26 cellular contexts compared by ENCODE assay signal in the genomic region with DNA sequence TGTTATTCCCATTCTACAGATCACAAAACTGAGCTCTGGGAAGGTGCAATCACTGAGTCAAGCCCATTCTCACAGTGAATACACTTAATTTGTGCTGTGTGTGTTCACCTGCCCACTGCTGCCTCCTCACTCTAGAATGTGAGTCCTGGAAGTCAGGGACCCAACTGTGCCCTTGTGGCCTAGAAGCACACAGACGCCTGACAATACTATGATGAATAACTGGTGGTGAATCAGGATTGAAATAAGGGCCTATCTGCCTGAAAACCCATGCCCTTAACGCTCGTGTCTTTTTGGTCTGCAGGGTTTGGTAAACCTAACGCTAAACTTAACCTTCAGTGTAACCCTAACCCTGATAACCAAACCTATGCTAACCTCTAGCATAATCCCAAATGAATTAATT.
A peak's percentile ranks its signal among the peaks of the same experiment; 100 is the strongest.
DNase-seq lines count a peak whose midpoint lies in the region; ATAC-seq and TF ChIP-seq lines count a peak whose summit lies in the region.
"Had no signal": no experiment of that assay in that cellular context is flagged by ENCODE, and none has a peak within 500 bp of the region (broad histone marks: within the 10 kb centered on the region; RNA-seq: fewer than 3 reads in every experiment).

No MANE protein-coding gene starts in this region.

- no peaks in the 10 kb centered on the region for H3K4me1 Mint-ChIP-seq in MCF 10A (ENCODE audit: insufficient read depth, unreplicated experiment)
- H3K4me1 Mint-ChIP-seq: activated CD4-positive, alpha-beta T cell treated with anti-CD3 and anti-CD28 coated beads, Interleukin-2, amount 10 ng/mL, durations not matched to agents 24 days and 14 days; CD8-positive, alpha-beta memory T cell had no signal

- intact Hi-C loops in right cardiac atrium (cut with DNase I) = loop anchor here in 1 of 4 donors (5.0 kb wide), 1 partner anchor 77 kb away; no protein-coding TSS in a partner anchor
- intact Hi-C loops in left ventricle myocardium superior (cut with micrococcal nuclease) = no loop called here
- intact Hi-C loops in upper lobe of right lung (cut with DNase I) = no loop called here
- intact Hi-C loops in MCF 10A (cut with micrococcal nuclease) = no loop called here
- intact Hi-C loops in PC-3 (cut with micrococcal nuclease) = no loop called here

- H3K9ac ChIP-seq in iPS-18a (ENCODE audit: low read length) = peak overlapping the region; percentile 2
- no peak overlapping the region for H3K9ac ChIP-seq in neuronal stem cell (ENCODE audit: low read depth, low read length, poor library complexity)
- H3K9ac ChIP-seq in PC-3 (ENCODE audit: low read length) = no peak overlapping the region

- H2BK5ac ChIP-seq in neuronal stem cell (ENCODE audit: low read length) = no peak overlapping the region

- no peak for DNase-seq in right cardiac atrium
- no peak for DNase-seq in left ventricle myocardium superior
- DNase-seq in neuronal stem cell (ENCODE audit: low spot score) = no peak
- no peak for DNase-seq in upper lobe of right lung
- DNase-seq in MCF 10A (ENCODE audit: unreplicated experiment) = no peak
- DNase-seq in retina = no peak
- no peak for DNase-seq in PC-3
- DNase-seq: activated CD4-positive, alpha-beta T cell treated with anti-CD3 and anti-CD28 coated beads, Interleukin-2, amount 10 ng/mL, durations not matched to agents 24 days and 14 days; activated naive CD4-positive, alpha-beta T cell treated with Interleukin-2 at 50 U/mL for 16 hours; activated T-cell treated with anti-CD3 and anti-CD28 coated beads, Interleukin-2, amount 50 U/mL, for 72 hours; AML-193; CD8-positive, alpha-beta memory T cell; colonic mucosa; effector memory CD8-positive, alpha-beta T cell; esophagus squamous epithelium; GDM1; GOT3; mammary epithelial cell; NCI-H1105; NCI-H2029; NCI-H2227 treated with DMSO at 0.1 percent for 48 hours; NCI-H748 treated with DMSO at 0.1 percent for 48 hours; ovary had no signal

- no peaks in the 10 kb centered on the region for H3K79me2 ChIP-seq in PC-3 (ENCODE audit: low read length)

- TF ChIP-seq CTCF in upper lobe of right lung (IDR thresholded peaks at IDR 0.05) = no peak
- TF ChIP-seq CTCF in MCF 10A (IDR thresholded peaks at IDR 0.05; ENCODE audit: unreplicated experiment) = no peak
- TF ChIP-seq CTCF in PC-3 (conservative IDR thresholded peaks at IDR 0.05; ENCODE audit: low read depth, low read length) = no peak

- H2BK12ac ChIP-seq in neuronal stem cell (ENCODE audit: low read length) = no peak overlapping the region

- no peak overlapping the region for H3K14ac ChIP-seq in neuronal stem cell (ENCODE audit: low read length)

- H3K9me2 ChIP-seq in PC-3 (replicated peaks; ENCODE audit: low read length) = no peaks in the 10 kb centered on the region

- no peak overlapping the region for H2BK15ac ChIP-seq in neuronal stem cell (ENCODE audit: low read length)

- H2AFZ ChIP-seq in neuronal stem cell (ENCODE audit: low read length) (peak overlapping the region; percentile 78), PC-3 (ENCODE audit: low read length) (no peak overlapping the region)

- H3K4me3 Mint-ChIP-seq in MCF 10A (ENCODE audit: unreplicated experiment) = no peak overlapping the region
- H3K4me3 Mint-ChIP-seq: activated CD4-positive, alpha-beta T cell treated with anti-CD3 and anti-CD28 coated beads, Interleukin-2, amount 10 ng/mL, durations not matched to agents 24 days and 14 days; activated T-cell treated with anti-CD3 and anti-CD28 coated beads, Interleukin-2, amount 50 U/mL, for 72 hours; effector memory CD8-positive, alpha-beta T cell; T-helper 2 cell treated with Interferon-gamma antibody and Interleukin-4, amounts not matched to agents 5 μg/mL and 100 μg/mL, for 36 hours had no signal

- H3F3A ChIP-seq in PC-3 (ENCODE audit: low read length, unreplicated experiment) = no peaks in the 10 kb centered on the region

- H3K9me3 Mint-ChIP-seq in MCF 10A (ENCODE audit: unreplicated experiment) = no peaks in the 10 kb centered on the region
- H3K9me3 Mint-ChIP-seq: activated CD4-positive, alpha-beta T cell treated with anti-CD3 and anti-CD28 coated beads, Interleukin-2, amount 10 ng/mL, durations not matched to agents 24 days and 14 days; activated T-cell treated with anti-CD3 and anti-CD28 coated beads, Interleukin-2, amount 50 U/mL, for 72 hours; CD8-positive, alpha-beta memory T cell; effector memory CD8-positive, alpha-beta T cell; T-helper 2 cell treated with Interferon-gamma antibody and Interleukin-4, amounts not matched to agents 5 μg/mL and 100 μg/mL, for 36 hours had no signal

- no peak overlapping the region for H3K4me2 ChIP-seq in neuronal stem cell (ENCODE audit: insufficient read depth, low read length, poor library complexity, severe bottlenecking)
- no peak overlapping the region for H3K4me2 ChIP-seq in PC-3 (ENCODE audit: low read length)

- H4K8ac ChIP-seq in neuronal stem cell (ENCODE audit: low read depth, low read length) = no peak overlapping the region

- H3K27ac Mint-ChIP-seq in MCF 10A (ENCODE audit: low read depth, unreplicated experiment) = no peak overlapping the region
- H3K27ac Mint-ChIP-seq: activated CD4-positive, alpha-beta T cell treated with anti-CD3 and anti-CD28 coated beads, Interleukin-2, amount 10 ng/mL, durations not matched to agents 24 days and 14 days; activated T-cell treated with anti-CD3 and anti-CD28 coated beads, Interleukin-2, amount 50 U/mL, for 72 hours; CD8-positive, alpha-beta memory T cell; effector memory CD8-positive, alpha-beta T cell; T-helper 2 cell treated with Interferon-gamma antibody and Interleukin-4, amounts not matched to agents 5 μg/mL and 100 μg/mL, for 36 hours had no signal

- H3K27me3 Mint-ChIP-seq in MCF 10A (ENCODE audit: insufficient read depth, unreplicated experiment) = no peaks in the 10 kb centered on the region
- H3K27me3 Mint-ChIP-seq: activated CD4-positive, alpha-beta T cell treated with anti-CD3 and anti-CD28 coated beads, Interleukin-2, amount 10 ng/mL, durations not matched to agents 24 days and 14 days had no signal

- no peaks in the 10 kb centered on the region for H3K36me3 Mint-ChIP-seq in MCF 10A (ENCODE audit: insufficient read depth, unreplicated experiment)
- H3K36me3 Mint-ChIP-seq: CD8-positive, alpha-beta memory T cell had no signal

- WGBS in right cardiac atrium = 80% methylated on average over 4 of the region's 4 CpGs
- whole genome bisulfite sequencing in neuronal stem cell (ENCODE audit: extremely low coverage in 2 of 2, insufficient read length in 2 of 2, insufficient replicate concordance in 1 of 2), 2 donors = no CpG with 5 or more reads among the region's 4 CpGs

- ATAC-seq in right cardiac atrium (no peak), left ventricle myocardium superior (no peak), upper lobe of right lung (no peak), PC-3 (no peak)
- ATAC-seq: activated T-cell treated with anti-CD3 and anti-CD28 coated beads, Interleukin-2, amount 50 U/mL, for 72 hours; effector memory CD8-positive, alpha-beta T cell had no signal

- no peak overlapping the region for H4K91ac ChIP-seq in neuronal stem cell (ENCODE audit: low read depth, low read length, poor library complexity)

- H3K4me1 ChIP-seq in right cardiac atrium (ENCODE audit: control insufficient read depth, insufficient read depth, low read length) (peaks cover 19% of the 10 kb centered on the region), iPS-18a (ENCODE audit: control insufficient read depth, low read depth, low read length) (peaks cover 35% of the 10 kb centered on the region), neuronal stem cell (ENCODE audit: control insufficient read depth in 2 of 2, insufficient read depth in 1 of 2, low read depth in 1 of 2, low read length in 2 of 2) (peaks cover 28 to 36% of the 10 kb centered on the region in 2 donors), upper lobe of right lung (peaks cover 7% of the 10 kb centered on the region), PC-3 (ENCODE audit: insufficient read depth, low read length) (no peaks in the 10 kb centered on the region)
- H3K4me1 ChIP-seq: colonic mucosa had no signal

- H3K23ac ChIP-seq in neuronal stem cell (ENCODE audit: low read depth, low read length, poor library complexity) = no peak overlapping the region

- peaks cover 12% of the 10 kb centered on the region for H3K79me1 ChIP-seq in neuronal stem cell (ENCODE audit: low read depth, low read length)

- POLR2A ChIA-PET in MCF 10A (lab: Yijun Ruan, JAX) (no interaction called here), PC-3 (lab: Charles Lee; ENCODE audit: unreplicated experiment) (no interaction called here)

- H3K4ac ChIP-seq in neuronal stem cell (ENCODE audit: low read length) = no peak overlapping the region

- H3K9me3 ChIP-seq in right cardiac atrium (ENCODE audit: control insufficient read depth, low read length) = no peaks in the 10 kb centered on the region
- H3K9me3 ChIP-seq in iPS-18a (ENCODE audit: control insufficient read depth, low read depth, low read length) = no peaks in the 10 kb centered on the region
- H3K9me3 ChIP-seq in neuronal stem cell (replicated peaks in 1 of 2; ENCODE audit: control insufficient read depth in 2 of 2, insufficient read depth in 1 of 2, low read depth in 1 of 2, low read length in 2 of 2) = no peaks in the 10 kb centered on the region
- H3K9me3 ChIP-seq in upper lobe of right lung = no peaks in the 10 kb centered on the region
- no peaks in the 10 kb centered on the region for H3K9me3 ChIP-seq in PC-3 (ENCODE audit: low read length)
- H3K9me3 ChIP-seq: breast epithelium, colonic mucosa, esophagus squamous epithelium, ovary had no signal

- BruUV-seq in MCF 10A (replicated peaks; lab: Mats Ljungman, UMichigan) (no TSS peak), PC-3 (replicated peaks; lab: Mats Ljungman, UMichigan) (no TSS peak)

- no peak overlapping the region for H2BK120ac ChIP-seq in neuronal stem cell (ENCODE audit: low read depth, low read length)

- H3K4me3 ChIP-seq in right cardiac atrium (ENCODE audit: low read length) (no peak overlapping the region), iPS-18a (ENCODE audit: low read length) (no peak overlapping the region), neuronal stem cell (ENCODE audit: low read length in 2 of 2) (peak overlapping the region in 1 of 2 donors; percentile 38), upper lobe of right lung (no peak overlapping the region), PC-3 (ENCODE audit: low read length) (no peak overlapping the region)
- H3K4me3 ChIP-seq: colonic mucosa, esophagus squamous epithelium, ovary had no signal

- H3K27ac ChIP-seq in right cardiac atrium (ENCODE audit: low read length) (peak overlapping the region; percentile 65), iPS-18a (ENCODE audit: low read length) (peak overlapping the region; percentile 1), neuronal stem cell (replicated peaks; ENCODE audit: low read length) (no peak overlapping the region), upper lobe of right lung (peak overlapping the region; percentile 30), PC-3 (ENCODE audit: low read length) (no peak overlapping the region)
- H3K27ac ChIP-seq: colonic mucosa, ovary had no signal

- no peak overlapping the region for H3K18ac ChIP-seq in neuronal stem cell (ENCODE audit: low read length)

- H3K36me3 ChIP-seq in iPS-18a (ENCODE audit: control insufficient read depth, low read depth, low read length) (no peaks in the 10 kb centered on the region), neuronal stem cell (replicated peaks in 1 of 2; ENCODE audit: control insufficient read depth in 2 of 2, insufficient read depth in 2 of 2, low read length in 2 of 2) (peaks cover 5 to 33% of the 10 kb centered on the region in 2 donors), upper lobe of right lung (no peaks in the 10 kb centered on the region), PC-3 (ENCODE audit: low read depth, low read length) (no peaks in the 10 kb centered on the region)
- H3K36me3 ChIP-seq: breast epithelium, colonic mucosa, esophagus squamous epithelium, ovary had no signal

- no peak overlapping the region for H2AK5ac ChIP-seq in neuronal stem cell (ENCODE audit: low read depth, low read length)

- CTCF ChIA-PET in MCF 10A (lab: Yijun Ruan, JAX) = no interaction called here
- CTCF ChIA-PET in PC-3 (lab: Charles Lee) = no interaction called here

- H4K20me1 ChIP-seq in PC-3 (ENCODE audit: low read length) = no peaks in the 10 kb centered on the region

- H3K27me3 ChIP-seq in right cardiac atrium (ENCODE audit: control insufficient read depth, insufficient read depth) (no peaks in the 10 kb centered on the region), iPS-18a (ENCODE audit: control insufficient read depth, insufficient read depth, low read length) (no peaks in the 10 kb centered on the region), neuronal stem cell (ENCODE audit: control insufficient read depth in 3 of 3, insufficient read depth in 3 of 3, low read depth in 1 of 3, low read length in 3 of 3) (no peaks in the 10 kb centered on the region), upper lobe of right lung (no peaks in the 10 kb centered on the region), PC-3 (ENCODE audit: low read length) (no peaks in the 10 kb centered on the region)
- H3K27me3 ChIP-seq: breast epithelium, colonic mucosa, esophagus squamous epithelium, ovary had no signal

Comparison
In these comparisons a context has a peak if more than half of its experiments do, and no peak if none do; other contexts are left out.
1. H3K27ac ChIP-seq: peak in right cardiac atrium (single experiment), iPS-18a (single experiment) and upper lobe of right lung (single experiment); none in neuronal stem cell (single experiment) and PC-3 (single experiment).